8 cellular contexts compared by ENCODE assay signal in the genomic region with DNA sequence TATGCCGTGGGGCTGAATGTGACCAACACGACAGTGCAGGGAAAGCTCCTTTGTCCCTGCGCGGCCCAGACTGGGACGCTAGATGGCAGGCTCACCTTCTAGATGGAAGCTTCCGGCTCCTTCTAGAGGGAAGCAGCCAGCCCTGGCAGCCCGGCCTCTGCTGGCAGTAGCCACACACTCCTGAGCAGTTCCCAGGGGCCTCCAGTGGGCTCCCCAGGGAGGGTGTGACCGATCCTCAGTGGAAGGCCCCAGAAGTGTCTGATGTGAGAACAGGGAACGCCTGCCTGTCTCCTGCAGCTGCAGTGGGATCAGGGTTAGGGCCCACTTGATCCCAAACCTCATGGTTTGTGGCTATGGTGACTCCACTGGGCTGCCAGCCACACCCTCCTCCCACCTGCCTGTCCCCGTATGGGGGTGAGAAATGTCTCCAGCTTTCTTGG. TPM values are rescaled to one million over a fixed set of nuclear protein-coding genes. Genes with fewer than 3 reads are reported as not detected.
DNase-seq lines count a peak whose midpoint lies in the region; ATAC-seq, FAIRE-seq and TF ChIP-seq lines count a peak whose summit lies in the region.

No MANE protein-coding gene starts in this region.

- no peak overlapping the region for H3K27ac Mint-ChIP-seq in activated T-cell treated with anti-CD3 and anti-CD28 coated beads, Interleukin-2, amount 50 U/mL, for 72 hours

- peak; percentile 99 to 100 for ATAC-seq in activated T-cell treated with anti-CD3 and anti-CD28 coated beads, Interleukin-2, amount 50 U/mL, for 72 hours (replicated peaks in 1 of 2)

- peak; percentile 84 for FAIRE-seq in H54 (lab: Jason Lieb, UNC)

- H3K36me3 Mint-ChIP-seq in activated T-cell treated with anti-CD3 and anti-CD28 coated beads, Interleukin-2, amount 50 U/mL, for 72 hours (ENCODE audit: insufficient read depth in 2 of 2): no peaks in the 10 kb centered on the region

- in situ Hi-C loops in G401 (cut with HindIII; ENCODE audit: low sequenced_read_pairs): no loop called here

- no peaks in the 10 kb centered on the region for H3K4me1 Mint-ChIP-seq in activated T-cell treated with anti-CD3 and anti-CD28 coated beads, Interleukin-2, amount 50 U/mL, for 72 hours (ENCODE audit: low read depth)

- no peak overlapping the region for H3K4me3 Mint-ChIP-seq in activated T-cell treated with anti-CD3 and anti-CD28 coated beads, Interleukin-2, amount 50 U/mL, for 72 hours

- no peak for TF ChIP-seq POLR2A in H54 (IDR thresholded peaks at IDR 0.05; ENCODE audit: low read depth, low read length)

- peak; percentile 91 for DNase-seq in G401 (ENCODE audit: low spot score)
- DNase-seq in H54 (ENCODE audit: insufficient read length, low spot score): peak; percentile 79
- DNase-seq in LoVo (ENCODE audit: low spot score): peak; percentile 87
- peak; percentile 90 for DNase-seq in RKO (ENCODE audit: low spot score)
- peak; percentile 83 to 88 for DNase-seq in activated T-cell treated with anti-CD3 and anti-CD28 coated beads, Interleukin-2, amount 50 U/mL, for 72 hours
- DNase-seq in fibroblast of peridontal ligament (ENCODE audit: extremely low read depth): peak; percentile 75
- DNase-seq in non-pigmented ciliary epithelial cell (ENCODE audit: low read depth): peak; percentile 54
- peak; percentile 97 for DNase-seq in superior temporal gyrus (ENCODE audit: extremely low spot score)

- H3K9me3 Mint-ChIP-seq in activated T-cell treated with anti-CD3 and anti-CD28 coated beads, Interleukin-2, amount 50 U/mL, for 72 hours: no peaks in the 10 kb centered on the region

- no peaks in the 10 kb centered on the region for H3K27me3 Mint-ChIP-seq in activated T-cell treated with anti-CD3 and anti-CD28 coated beads, Interleukin-2, amount 50 U/mL, for 72 hours (ENCODE audit: low read depth)

RNA-seq across cellular contexts. Expression of a gene that starts 48.5 kb away (rescaled TPM):
- total RNA-seq in G401 (2014; rRNA removed; shearing (Covaris generic)): 189 and 242 TPM in 2 replicates
- 100 to 1,000 TPM; 121 to 149 TPM for total RNA-seq in activated T-cell treated with anti-CD3 and anti-CD28 coated beads, Interleukin-2, amount 50 U/mL, for 72 hours

Comparison
In these comparisons a context has a peak if more than half of its experiments do, and no peak if none do; other contexts are left out.
1. Peak in every context shown above with its lines: DNase-seq and ATAC-seq.